Comparison of ENCODE assay signal across 8 cellular contexts in the genomic region with DNA sequence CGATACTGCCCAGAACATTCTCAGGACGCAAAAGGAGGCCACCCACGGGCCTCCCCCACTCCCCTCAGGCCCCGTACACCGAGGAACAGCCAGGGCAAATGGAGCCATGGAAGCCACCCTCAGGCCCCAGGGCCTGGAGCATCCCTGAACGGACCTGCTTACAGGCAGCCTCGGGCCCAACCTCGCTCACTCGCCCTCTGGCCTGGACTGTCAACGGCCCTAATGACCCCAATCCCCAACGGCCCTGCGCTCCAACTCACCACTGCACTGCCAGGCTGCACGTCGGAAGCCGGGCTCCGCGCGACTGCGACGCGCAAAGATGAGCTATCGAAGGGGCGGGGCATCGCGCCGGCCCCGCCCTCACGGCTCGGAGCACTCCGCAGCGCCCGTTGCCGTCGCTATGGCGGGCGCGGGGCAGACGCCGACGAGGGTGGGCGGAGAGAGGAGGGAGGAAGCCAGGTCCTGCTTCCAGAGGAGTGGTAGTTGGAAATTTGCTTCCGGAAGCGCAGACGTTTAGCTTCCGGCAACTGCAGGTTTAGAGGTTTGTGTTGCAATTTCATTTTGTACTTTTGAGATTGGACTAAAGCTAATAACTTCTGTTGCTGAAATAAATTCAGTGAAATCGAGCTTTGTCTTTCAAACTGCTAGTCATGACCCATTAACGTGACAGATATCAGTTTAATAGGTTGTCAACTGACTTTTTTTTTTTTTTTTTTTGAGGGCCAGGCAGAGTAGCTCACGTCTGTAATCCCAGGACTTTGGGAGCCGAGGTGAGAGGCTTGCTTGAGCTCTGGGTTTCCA. TPM values are rescaled to one million over a fixed set of nuclear protein-coding genes. Genes with fewer than 3 reads are reported as not detected.
DNase-seq lines count a peak whose midpoint lies in the region; ATAC-seq and TF ChIP-seq lines count a peak whose summit lies in the region.

Gene SKIC8 (minus strand): TSS at position 308 of the 801 bp plus-strand sequence. CDS start 3,923 bp downstream, outside the sequence.

- H3K9ac ChIP-seq in mucosa of stomach (ENCODE audit: low read length) = peak within 1 kb of the TSS; percentile 90

- H3F3A ChIP-seq in PC-9 (ENCODE audit: insufficient read depth, low read depth) = peaks cover 33% of the 10 kb centered on the region

- H3K27me3 ChIP-seq in PC-9 (ENCODE audit: insufficient read depth, low read depth) (no peaks in the 10 kb centered on the region), mucosa of stomach (ENCODE audit: control insufficient read depth, insufficient read depth, low read length) (no peaks in the 10 kb centered on the region)

- ATAC-seq in GM21619 (IDR thresholded peaks at IDR 0.05; ENCODE audit: unreplicated experiment) = peak; percentile 84

- no peaks in the 10 kb centered on the region for H4K20me1 ChIP-seq in PC-9 (ENCODE audit: insufficient read depth)

- peak within 1 kb of the TSS; percentile 97 for H3K4me3 ChIP-seq in Jurkat, Clone E6-1 (ENCODE audit: low read length)
- H3K4me3 ChIP-seq in PC-9 (peak within 1 kb of the TSS; percentile 72), mucosa of stomach (ENCODE audit: low read length) (peak within 1 kb of the TSS; percentile 90)

- H2AFZ ChIP-seq in PC-9 = peak within 1 kb of the TSS; percentile 85

- CTCF ChIA-PET in PC-9 (lab: Charles Lee) = interaction anchor here (0.6 to 0.8 kb wide), 6 partner anchors 8 to 1624 kb away, joined by 3 to 8 read pairs (median 3); partner anchors contain the start of gene IDH3A

- BruUV-seq in PC-9 (replicated peaks; lab: Mats Ljungman, UMichigan) = TSS peak; percentile 88

- H3K4me1 ChIP-seq in PC-9 (replicated peaks; ENCODE audit: insufficient read depth) = peaks cover 54% of the 10 kb centered on the region
- H3K4me1 ChIP-seq in mucosa of stomach (ENCODE audit: control insufficient read depth, insufficient read depth, low read length) = peaks cover 6% of the 10 kb centered on the region

- H3K36me3 ChIP-seq in PC-9 (ENCODE audit: low read depth) (0 out of 2 replicates have a peak, but pooled peaks cover 10% of the 10 kb centered on the region), mucosa of stomach (ENCODE audit: control insufficient read depth, insufficient read depth, low read length) (no peaks in the 10 kb centered on the region)

- DNase-seq in DMS53 (lab: John Stamatoyannopoulos, UW) (peak; percentile 95), PC-9 (peak; percentile 87 to 93), activated T-cell treated with anti-CD3 and anti-CD28 coated beads for 48 hours (ENCODE audit: low read depth) (peak; percentile 92), erythroblast (lab: John Stamatoyannopoulos, UW) (peak; percentile 95 to 96)
- DNase-seq in Jurkat, Clone E6-1 (ENCODE audit: low read depth, low spot score) = peak; percentile 91
- peak; percentile 92 for DNase-seq in stimulated activated CD8-positive, alpha-beta memory T cell treated with anti-CD3 and anti-CD28 coated beads, Interleukin-4, amount 100 ng/mL, for 48 hours

- H3K9me3 ChIP-seq in PC-9 (ENCODE audit: insufficient read depth, low read depth) (no peaks in the 10 kb centered on the region), mucosa of stomach (ENCODE audit: control insufficient read depth, low read length) (no peaks in the 10 kb centered on the region)

- H3K79me2 ChIP-seq in PC-9 (ENCODE audit: low read depth) = peaks cover 33% of the 10 kb centered on the region

- no peaks in the 10 kb centered on the region for H3K9me2 ChIP-seq in PC-9 (ENCODE audit: insufficient read depth)

- no peak for TF ChIP-seq CTCF in PC-9 (conservative IDR thresholded peaks at IDR 0.05)

- intact Hi-C loops in PC-9 (cut with micrococcal nuclease; ENCODE audit: unreplicated experiment) = no loop called here

- peak within 1 kb of the TSS; percentile 95 for H3K4me2 ChIP-seq in PC-9

- POLR2A ChIA-PET in PC-9 (lab: Charles Lee; ENCODE audit: unreplicated experiment) = interaction anchor here (0.6 to 1.0 kb wide), 6 partner anchors 13 to 573 kb away, joined by 3 to 11 read pairs (median 4); partner anchors contain the start of gene CHRNA5

- TF ChIP-seq POLR2A in erythroblast (IDR thresholded peaks at IDR 0.05; ENCODE audit: low read length) = peak; percentile 91

- H3K27ac ChIP-seq in PC-9 = peak within 1 kb of the TSS; percentile 92

RNA-seq across cellular contexts. Expression of gene SKIC8, which starts in this region (rescaled TPM):
- polyA plus RNA-seq in Jurkat, Clone E6-1 (2012; ENCODE audit: insufficient read depth, insufficient read length) = 138 TPM
- 44.5 and 47.7 TPM in 2 replicates for total RNA-seq in PC-9 (2021)

Comparison
In these comparisons a context has a peak if more than half of its experiments do, and no peak if none do; other contexts are left out.
1. Peak in every context shown above with its lines: DNase-seq, ATAC-seq, H3K4me3 ChIP-seq and H3K27ac ChIP-seq.